ENCODE assay signal across 16 cellular contexts in genomic region chr6:54801669-54802068, GRCh38. TPM values are rescaled to one million over a fixed set of nuclear protein-coding genes. Genes with fewer than 3 reads are reported as not detected.
DNase-seq lines count a peak whose midpoint lies in the region; ATAC-seq, FAIRE-seq and TF ChIP-seq lines count a peak whose summit lies in the region.
"Had no signal": no experiment of that assay in that cellular context is flagged by ENCODE, and none has a peak within 500 bp of the region (broad histone marks: within the 10 kb centered on the region; RNA-seq: fewer than 3 reads in every experiment).

No MANE protein-coding gene starts in this region.

- CTCF ChIA-PET in CD4-positive, alpha-beta T cell (lab: Charles Lee) = interaction anchor here (1.2 kb wide), 1 partner anchor 35 kb away, joined by 3 read pairs; no protein-coding TSS in a partner anchor

- H3K36me3 Mint-ChIP-seq in nephron (ENCODE audit: low read depth) = no peaks in the 10 kb centered on the region
- no peaks in the 10 kb centered on the region for H3K36me3 Mint-ChIP-seq in CD4-positive, alpha-beta T cell (ENCODE audit: low read depth)
- H3K36me3 Mint-ChIP-seq: activated naive CD8-positive, alpha-beta T cell treated with anti-CD3 and anti-CD28 coated beads, Interleukin-2, amount 10 ng/mL, durations not matched to agents 7 days and 5 days had no signal

- no peaks in the 10 kb centered on the region for H3K9me3 ChIP-seq in CD4-positive, alpha-beta T cell (ENCODE audit: control insufficient read depth, low read length)
- H3K9me3 ChIP-seq in sigmoid colon = peaks cover 0 to 3% (median 0%) of the 10 kb centered on the region in 4 donors
- H3K9me3 ChIP-seq: esophagus muscularis mucosa had no signal

- H3K4me3 ChIP-seq in bronchial epithelial cell (ENCODE audit: low read depth, low read length) = no peak overlapping the region
- no peak overlapping the region for H3K4me3 ChIP-seq in sigmoid colon
- H3K4me3 ChIP-seq: esophagus muscularis mucosa had no signal

- no peak for ATAC-seq in CD4-positive, alpha-beta T cell (ENCODE audit: poor library complexity)
- no peak for ATAC-seq in GM19035 (IDR thresholded peaks at IDR 0.05; ENCODE audit: unreplicated experiment)
- ATAC-seq: stimulated activated naive CD8-positive, alpha-beta T cell treated with anti-CD3 and anti-CD28 coated beads, Interleukin-15, amount 100 ng/mL, for 72 hours had no signal

- H3K4me1 Mint-ChIP-seq in nephron = peaks cover 9% of the 10 kb centered on the region
- H3K4me1 Mint-ChIP-seq in CD4-positive, alpha-beta T cell (ENCODE audit: low read depth) = no peaks in the 10 kb centered on the region
- H3K4me1 Mint-ChIP-seq: activated naive CD8-positive, alpha-beta T cell treated with anti-CD3 and anti-CD28 coated beads, Interleukin-2, amount 10 ng/mL, durations not matched to agents 7 days and 5 days; stimulated activated naive CD8-positive, alpha-beta T cell treated with anti-CD3 and anti-CD28 coated beads, Interleukin-15, amount 100 ng/mL, for 72 hours had no signal

- no peak overlapping the region for H3K4me3 Mint-ChIP-seq in nephron
- no peak overlapping the region for H3K4me3 Mint-ChIP-seq in CD4-positive, alpha-beta T cell
- H3K4me3 Mint-ChIP-seq: activated naive CD8-positive, alpha-beta T cell treated with anti-CD3 and anti-CD28 coated beads, Interleukin-2, amount 10 ng/mL, durations not matched to agents 7 days and 5 days; stimulated activated naive CD8-positive, alpha-beta T cell treated with anti-CD3 and anti-CD28 coated beads, Interleukin-15, amount 100 ng/mL, for 72 hours had no signal

- intact Hi-C loops in CD4-positive, alpha-beta T cell (cut with DNase I, micrococcal nuclease) = no loop called here
- intact Hi-C loops in sigmoid colon (cut with DNase I) = no loop called here

- no peaks in the 10 kb centered on the region for H3K27me3 ChIP-seq in bronchial epithelial cell (ENCODE audit: control insufficient read depth, insufficient read depth, low read length)
- H3K27me3 ChIP-seq in CD4-positive, alpha-beta T cell (ENCODE audit: control insufficient read depth, insufficient read depth, low read length) = no peaks in the 10 kb centered on the region
- no peaks in the 10 kb centered on the region for H3K27me3 ChIP-seq in sigmoid colon
- H3K27me3 ChIP-seq: esophagus muscularis mucosa had no signal

- no peaks in the 10 kb centered on the region for H3K27me3 Mint-ChIP-seq in nephron (ENCODE audit: low read depth)
- no peaks in the 10 kb centered on the region for H3K27me3 Mint-ChIP-seq in CD4-positive, alpha-beta T cell
- H3K27me3 Mint-ChIP-seq: activated naive CD8-positive, alpha-beta T cell treated with anti-CD3 and anti-CD28 coated beads, Interleukin-2, amount 10 ng/mL, durations not matched to agents 7 days and 5 days; stimulated activated naive CD8-positive, alpha-beta T cell treated with anti-CD3 and anti-CD28 coated beads, Interleukin-15, amount 100 ng/mL, for 72 hours had no signal

- WGBS in sigmoid colon, 2 donors = 86 to 94% methylated on average over 1 of the region's 1 CpG

- no peak for TF ChIP-seq POLR2A in sigmoid colon (IDR thresholded peaks at IDR 0.05)

- H3K4me1 ChIP-seq in sigmoid colon = peaks cover 0 to 39% (median 12%) of the 10 kb centered on the region in 4 donors

- peaks cover 5% of the 10 kb centered on the region for H3K9me3 Mint-ChIP-seq in nephron
- peaks cover 4% of the 10 kb centered on the region for H3K9me3 Mint-ChIP-seq in CD4-positive, alpha-beta T cell

- DNase-seq in DMS 273 treated with DMSO at 0.1 percent for 48 hours (lab: John Stamatoyannopoulos, UW) (peak; percentile 37), MV-4-11 (lab: John Stamatoyannopoulos, UW) (peak; percentile 85), bronchial epithelial cell (ENCODE audit: low read depth) (peak; percentile 96), sigmoid colon (no peak), NCI-H1930 (lab: John Stamatoyannopoulos, UW) (no peak)
- DNase-seq in CD4-positive, alpha-beta T cell = no peak
- DNase-seq: activated naive CD8-positive, alpha-beta T cell treated with anti-CD3 and anti-CD28 coated beads, Interleukin-2, amount 10 ng/mL, durations not matched to agents 7 days and 5 days; MM.1S; SHP77 treated with DMSO at 0.1 percent for 48 hours; stimulated activated CD4-positive, alpha-beta T cell treated with anti-CD3 and anti-CD28 coated beads, Interleukin-15, amount 100 ng/mL, for 24 hours; stimulated activated naive CD8-positive, alpha-beta T cell treated with anti-CD3 and anti-CD28 coated beads, Interleukin-15, amount 100 ng/mL, for 72 hours had no signal

- H3K27ac Mint-ChIP-seq in nephron = peak overlapping the region in 2 of 3 experiments; percentile 15 to 67
- H3K27ac Mint-ChIP-seq in CD4-positive, alpha-beta T cell = no peak overlapping the region
- H3K27ac Mint-ChIP-seq: activated naive CD8-positive, alpha-beta T cell treated with anti-CD3 and anti-CD28 coated beads, Interleukin-2, amount 10 ng/mL, durations not matched to agents 7 days and 5 days; stimulated activated naive CD8-positive, alpha-beta T cell treated with anti-CD3 and anti-CD28 coated beads, Interleukin-15, amount 100 ng/mL, for 72 hours had no signal

- H3K27ac ChIP-seq in CD4-positive, alpha-beta T cell (ENCODE audit: low read depth, low read length) = no peak overlapping the region
- H3K27ac ChIP-seq in sigmoid colon = no peak overlapping the region
- H3K27ac ChIP-seq: esophagus muscularis mucosa had no signal

- no peak for TF ChIP-seq EP300 in sigmoid colon (IDR thresholded peaks at IDR 0.05)

- no peak for FAIRE-seq in bronchial epithelial cell (lab: Jason Lieb, UNC)

- POLR2A ChIA-PET in CD4-positive, alpha-beta T cell (lab: Charles Lee) = no interaction called here

- H3K36me3 ChIP-seq in bronchial epithelial cell (ENCODE audit: control insufficient read depth, insufficient read depth, low read length) (no peaks in the 10 kb centered on the region), sigmoid colon (no peaks in the 10 kb centered on the region)
- H3K36me3 ChIP-seq: esophagus muscularis mucosa had no signal

- TF ChIP-seq CTCF in bronchial epithelial cell (IDR thresholded peaks at IDR 0.05; ENCODE audit: insufficient read depth, low read length, severe bottlenecking) = no peak
- TF ChIP-seq CTCF in nephron (IDR thresholded peaks at IDR 0.05; ENCODE audit: unreplicated experiment in 3 of 3) = no peak
- no peak for TF ChIP-seq CTCF in CD4-positive, alpha-beta T cell (IDR thresholded peaks at IDR 0.05)
- TF ChIP-seq CTCF in sigmoid colon (IDR thresholded peaks at IDR 0.05) = no peak

RNA-seq across cellular contexts. Expression of gene FAM83B, which starts 44.9 kb away (rescaled TPM):
- total RNA-seq in bronchial epithelial cell (39.9 and 40.3 TPM in 2 replicates), sigmoid colon (under 1 TPM in 1 of 4 donors, not detected in 3; under 0.01 TPM)
- total RNA-seq in CD4-positive, alpha-beta T cell = not detected
- 1 to 10 TPM; 3.5 to 5.1 (median 4.8) TPM for polyA plus RNA-seq in sigmoid colon
- total RNA-seq: activated naive CD8-positive, alpha-beta T cell treated with anti-CD3 and anti-CD28 coated beads, Interleukin-2, amount 10 ng/mL, durations not matched to agents 7 days and 5 days; G401; lung microvascular endothelial cell had no signal

Comparison
In these comparisons a context has a peak if more than half of its experiments do, and no peak if none do; other contexts are left out.
1. DNase-seq: peak in DMS 273 treated with DMSO at 0.1 percent for 48 hours (single experiment), MV-4-11 (single experiment) and bronchial epithelial cell (single experiment); none in CD4-positive, alpha-beta T cell (0 of 10), sigmoid colon (single experiment) and NCI-H1930 (0 of 2).
2. RNA of gene FAM83B, which starts 44.9 kb away (total RNA-seq): 39.9 to 40.3 TPM in bronchial epithelial cell; not detected in CD4-positive, alpha-beta T cell and under 0.01 TPM in sigmoid colon; every median in the first group is over 10 times any median in the second.